ENCODE assay signal across 20 cellular contexts in the genomic region with DNA sequence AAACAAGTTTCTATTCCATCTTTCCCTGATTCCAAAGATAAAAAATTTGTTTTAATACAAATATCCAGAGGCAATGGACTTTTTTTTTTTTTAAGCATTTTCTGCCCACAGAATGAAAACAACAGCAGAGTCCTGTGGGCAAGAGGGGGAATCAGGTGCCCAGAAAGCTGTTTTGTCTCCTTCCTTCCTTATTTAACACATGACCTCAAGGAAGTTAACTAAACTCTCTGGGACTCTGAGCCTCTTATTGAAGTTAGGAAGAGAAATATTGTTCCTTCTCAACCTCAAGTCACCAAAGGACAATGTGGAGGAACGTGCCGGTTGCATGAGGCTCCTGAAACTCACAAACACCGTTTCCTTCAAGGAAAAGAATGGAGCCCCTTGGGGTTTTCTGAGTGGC. TPM values are rescaled to one million over a fixed set of nuclear protein-coding genes. Genes with fewer than 3 reads are reported as not detected.
DNase-seq lines count a peak whose midpoint lies in the region; ATAC-seq and TF ChIP-seq lines count a peak whose summit lies in the region.
"Had no signal": no experiment of that assay in that cellular context is flagged by ENCODE, and none has a peak within 500 bp of the region (broad histone marks: within the 10 kb centered on the region; RNA-seq: fewer than 3 reads in every experiment).

No MANE protein-coding gene starts in this region.

- peaks cover 7% of the 10 kb centered on the region for H3K79me2 ChIP-seq in osteoblast (ENCODE audit: insufficient read depth, low read length)

- peaks cover 82% of the 10 kb centered on the region for H3K36me3 ChIP-seq in left ventricle myocardium inferior
- H3K36me3 ChIP-seq in left lung: peaks cover 5 to 100% of the 10 kb centered on the region in 2 donors
- H3K36me3 ChIP-seq in skeletal muscle tissue (ENCODE audit: control insufficient read depth in 3 of 3, insufficient read depth in 3 of 3, low read length in 3 of 3): peaks cover 32 to 56% (median 44%) of the 10 kb centered on the region in 3 donors
- H3K36me3 ChIP-seq in vagina: peaks cover 3 to 76% of the 10 kb centered on the region in 2 donors
- H3K36me3 ChIP-seq in osteoblast (ENCODE audit: insufficient read depth, low read length): peaks cover 72% of the 10 kb centered on the region
- H3K36me3 ChIP-seq: neural progenitor cell had no signal

- peaks cover 3% of the 10 kb centered on the region for H4K20me1 ChIP-seq in osteoblast (ENCODE audit: insufficient read depth, low read length)

- peak overlapping the region; percentile 60 for H3K27ac ChIP-seq in left ventricle myocardium inferior (replicated peaks)
- peak overlapping the region; percentile 3 to 6 for H3K27ac ChIP-seq in left lung
- H3K27ac ChIP-seq in skeletal muscle tissue (ENCODE audit: low read depth, low read length): peak overlapping the region; percentile 52
- peak overlapping the region; percentile 42 for H3K27ac ChIP-seq in vagina
- no peak overlapping the region for H3K27ac ChIP-seq in osteoblast (ENCODE audit: low read depth, low read length)
- H3K27ac ChIP-seq: neural progenitor cell, SJSA1 had no signal

- H3K9me3 ChIP-seq in left ventricle myocardium inferior (replicated peaks): peaks cover 16% of the 10 kb centered on the region
- peaks cover 0 to 3% of the 10 kb centered on the region in 2 donors for H3K9me3 ChIP-seq in left lung
- H3K9me3 ChIP-seq in skeletal muscle tissue (ENCODE audit: control insufficient read depth in 3 of 3, low read length in 3 of 3): peaks cover 0 to 4% (median 2%) of the 10 kb centered on the region in 3 donors
- no peaks in the 10 kb centered on the region for H3K9me3 ChIP-seq in vagina
- peaks cover 4% of the 10 kb centered on the region for H3K9me3 ChIP-seq in osteoblast (ENCODE audit: low read depth, low read length)

- DNase-seq in left ventricle myocardium inferior (no peak), left ventricle myocardium superior (no peak), left lung (no peak), vagina (ENCODE audit: extremely low spot score in 2 of 2) (no peak), osteoblast (ENCODE audit: insufficient read length, low spot score, missing footprints) (no peak)
- no peak for DNase-seq in activated CD4-positive, CD25-positive, alpha-beta regulatory T cell treated with anti-CD3 and anti-CD28 coated beads, Interleukin-2, amount 50 U/mL, for 72 hours
- no peak for DNase-seq in activated effector memory CD4-positive, alpha-beta T cell treated with Interleukin-2 at 50 U/mL for 16 hours
- DNase-seq: 8988T; activated CD4-positive, alpha-beta T cell treated with anti-CD3 and anti-CD28 coated beads, Interleukin-2, amount 50 U/mL, for 48 hours; activated CD8-positive, alpha-beta memory T cell treated with anti-CD3 and anti-CD28 coated beads, Interleukin-2, amount 50 U/mL, for 4 hours; amygdala; NCI-H1417; NCI-H2081; NCI-H226; stimulated activated naive CD8-positive, alpha-beta T cell treated with anti-CD3 and anti-CD28 coated beads, Interleukin-15, amount 100 ng/mL, for 72 hours; T-cell had no signal

- intact Hi-C loops in left ventricle myocardium inferior (cut with micrococcal nuclease): no loop called here
- intact Hi-C loops in left ventricle myocardium superior (cut with micrococcal nuclease): no loop called here
- intact Hi-C loops in left lung (cut with DNase I): no loop called here
- intact Hi-C loops in vagina (cut with DNase I): no loop called here

- H3K4me1 ChIP-seq in left ventricle myocardium inferior: peaks cover 45% of the 10 kb centered on the region
- H3K4me1 ChIP-seq in left lung: peaks cover 0 to 39% of the 10 kb centered on the region in 2 donors
- peaks cover 0 to 7% (median 3%) of the 10 kb centered on the region in 3 donors for H3K4me1 ChIP-seq in skeletal muscle tissue (ENCODE audit: control insufficient read depth in 3 of 3, insufficient read depth in 3 of 3, low read length in 3 of 3)
- H3K4me1 ChIP-seq in vagina: peaks cover 17% of the 10 kb centered on the region
- H3K4me1 ChIP-seq in osteoblast (ENCODE audit: insufficient read depth, low read length): peaks cover 2% of the 10 kb centered on the region
- H3K4me1 ChIP-seq: neural progenitor cell had no signal

- H3K9ac ChIP-seq in skeletal muscle tissue (ENCODE audit: low read depth in 1 of 3, low read length in 3 of 3): no peak overlapping the region
- H3K9ac ChIP-seq: neural progenitor cell had no signal

- H3K4me3 ChIP-seq in left ventricle myocardium inferior (no peak overlapping the region), left lung (no peak overlapping the region), skeletal muscle tissue (ENCODE audit: low read length in 3 of 3) (no peak overlapping the region), vagina (no peak overlapping the region), osteoblast (ENCODE audit: insufficient read depth, low read length) (no peak overlapping the region)
- H3K4me3 ChIP-seq: neural progenitor cell, SJSA1 had no signal

- H2AFZ ChIP-seq in osteoblast (ENCODE audit: low read length): no peak overlapping the region
- H2AFZ ChIP-seq: neural progenitor cell had no signal

- TF ChIP-seq CTCF in left ventricle myocardium inferior (IDR thresholded peaks at IDR 0.05; ENCODE audit: borderline replicate concordance) (no peak), left lung (IDR thresholded peaks at IDR 0.05) (no peak), vagina (IDR thresholded peaks at IDR 0.05) (no peak), osteoblast (IDR thresholded peaks at IDR 0.05; ENCODE audit: extremely low read depth, low read depth, low read length) (no peak)

- no peaks in the 10 kb centered on the region for H3K27me3 ChIP-seq in left ventricle myocardium inferior (ENCODE audit: low read depth)
- H3K27me3 ChIP-seq in left lung: no peaks in the 10 kb centered on the region
- H3K27me3 ChIP-seq in skeletal muscle tissue (ENCODE audit: control insufficient read depth in 3 of 3, insufficient read depth in 3 of 3, low read length in 3 of 3): no peaks in the 10 kb centered on the region
- H3K27me3 ChIP-seq in vagina: no peaks in the 10 kb centered on the region
- no peaks in the 10 kb centered on the region for H3K27me3 ChIP-seq in osteoblast (ENCODE audit: insufficient read depth, low read length)
- H3K27me3 ChIP-seq: neural progenitor cell, SJSA1 had no signal

- no peak for TF ChIP-seq POLR2A in vagina (IDR thresholded peaks at IDR 0.05)

- no peak for ATAC-seq in left ventricle myocardium superior
- peak; percentile 47 for ATAC-seq in left lung
- ATAC-seq: activated T-helper 17 cell treated with anti-CD3 and anti-CD28 coated beads, Interleukin-2, amount 50 U/mL, for 72 hours; stimulated activated naive CD8-positive, alpha-beta T cell treated with anti-CD3 and anti-CD28 coated beads, Interleukin-15, amount 100 ng/mL, for 72 hours; T-cell had no signal

- no peak overlapping the region for H3K4me2 ChIP-seq in osteoblast (ENCODE audit: insufficient read depth, low read length)
- H3K4me2 ChIP-seq: neural progenitor cell had no signal

RNA-seq across cellular contexts. Expression of gene LITAF, which starts 34.9 kb away (rescaled TPM):
- total RNA-seq in left ventricle myocardium inferior (55.6 TPM), left ventricle myocardium superior (70.8 TPM), left lung (100 to 1,000 TPM; 125 to 277 TPM), skeletal muscle tissue (17.2 TPM), vagina (111 TPM), osteoblast (33.3 and 38.6 TPM in 2 replicates)
